Comparison of ENCODE assay signal across 8 cellular contexts in the genomic region with DNA sequence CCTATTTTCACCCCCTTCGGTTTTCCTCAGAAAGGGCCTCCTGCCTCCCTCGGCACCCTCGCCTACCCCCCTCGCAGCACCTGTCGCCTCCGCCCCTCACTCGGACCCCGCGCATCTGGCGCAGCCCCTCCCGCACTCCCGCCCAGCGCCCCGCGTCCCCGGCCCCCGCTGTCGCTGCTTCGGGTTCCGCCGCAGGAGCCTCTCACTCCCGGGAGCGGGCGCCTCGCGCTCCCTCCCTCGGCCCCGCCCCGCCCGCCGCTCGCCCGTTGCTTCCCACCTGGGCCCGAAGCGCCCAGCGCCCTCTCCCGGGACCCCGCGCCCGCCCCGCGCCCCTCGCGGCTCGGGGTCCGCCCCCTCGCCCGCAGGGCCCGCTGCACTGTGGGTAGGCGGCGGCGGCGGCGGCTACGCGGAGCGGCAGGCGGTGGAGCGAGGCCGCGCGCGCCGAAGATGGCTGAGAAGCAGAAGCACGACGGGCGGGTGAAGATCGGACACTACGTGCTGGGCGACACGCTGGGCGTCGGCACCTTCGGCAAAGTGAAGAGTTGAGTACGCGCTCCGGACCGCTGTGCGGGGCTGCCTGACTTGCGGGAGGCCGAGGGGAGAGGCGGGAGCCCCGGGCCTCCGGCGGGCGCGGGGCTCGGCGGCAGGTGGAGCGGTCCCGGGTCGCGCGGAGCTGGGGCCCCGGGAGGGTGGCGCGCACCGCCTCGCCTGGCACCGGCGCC. TPM values are rescaled to one million over a fixed set of nuclear protein-coding genes. Genes with fewer than 3 reads are reported as not detected.
DNase-seq lines count a peak whose midpoint lies in the region; ATAC-seq lines count a peak whose summit lies in the region.

A gene (plus strand): TSS at position 374 of the 722 bp plus-strand sequence. CDS start 74 bp downstream, at position 448.

- H3K36me3 Mint-ChIP-seq in activated T-cell treated with anti-CD3 and anti-CD28 coated beads, Interleukin-2, amount 50 U/mL, for 72 hours (ENCODE audit: insufficient read depth in 2 of 2) = peaks cover 0 to 1% of the 10 kb centered on the region in 2 donors

- DNase-seq in NCI-H2029 (lab: John Stamatoyannopoulos, UW) (peak; percentile 74), NCI-H2029 treated with DMSO at 0.1 percent for 48 hours (lab: John Stamatoyannopoulos, UW) (no peak), HuH-7 (ENCODE audit: low spot score) (peak; percentile 56), glomerular visceral epithelial cell (ENCODE audit: extremely low spot score) (peak; percentile 60), Kasumi-1 (lab: John Stamatoyannopoulos, UW) (no peak)
- peak; percentile 15 to 16 for DNase-seq in activated T-cell treated with anti-CD3 and anti-CD28 coated beads, Interleukin-2, amount 50 U/mL, for 72 hours

- H3K4me3 Mint-ChIP-seq in activated T-cell treated with anti-CD3 and anti-CD28 coated beads, Interleukin-2, amount 50 U/mL, for 72 hours = peak within 1 kb of the TSS; percentile 72 to 73

- peak; percentile 53 to 64 for ATAC-seq in activated T-cell treated with anti-CD3 and anti-CD28 coated beads, Interleukin-2, amount 50 U/mL, for 72 hours (replicated peaks in 1 of 2)
- ATAC-seq in HG03175 (IDR thresholded peaks at IDR 0.05; ENCODE audit: unreplicated experiment) = no peak

- H3K9me3 Mint-ChIP-seq in activated T-cell treated with anti-CD3 and anti-CD28 coated beads, Interleukin-2, amount 50 U/mL, for 72 hours = no peaks in the 10 kb centered on the region

- peaks cover 37% of the 10 kb centered on the region for H3K27me3 Mint-ChIP-seq in activated T-cell treated with anti-CD3 and anti-CD28 coated beads, Interleukin-2, amount 50 U/mL, for 72 hours (ENCODE audit: low read depth)

- H3K27me3 ChIP-seq in neuron (ENCODE audit: insufficient read depth, low read length) = peaks cover 11% of the 10 kb centered on the region

- peak within 1 kb of the TSS; percentile 69 for H3K4me3 ChIP-seq in neuron (ENCODE audit: low read length)

- H2AFZ ChIP-seq in neuron (ENCODE audit: low read depth, low read length) = peak within 1 kb of the TSS; percentile 90

- no peaks in the 10 kb centered on the region for H3K36me3 ChIP-seq in neuron (ENCODE audit: insufficient read depth, low read length)

- H3K9me3 ChIP-seq in neuron (ENCODE audit: low read length) = no peaks in the 10 kb centered on the region

- peaks cover 6% of the 10 kb centered on the region for H3K4me1 Mint-ChIP-seq in activated T-cell treated with anti-CD3 and anti-CD28 coated beads, Interleukin-2, amount 50 U/mL, for 72 hours (ENCODE audit: low read depth)

- no peak within 1 kb of the TSS for H3K27ac Mint-ChIP-seq in activated T-cell treated with anti-CD3 and anti-CD28 coated beads, Interleukin-2, amount 50 U/mL, for 72 hours

- peaks cover 26% of the 10 kb centered on the region for H3K4me1 ChIP-seq in neuron (ENCODE audit: insufficient read depth, low read length)

RNA-seq across cellular contexts. Expression of the gene that starts here (rescaled TPM):
- not detected for total RNA-seq in activated T-cell treated with anti-CD3 and anti-CD28 coated beads, Interleukin-2, amount 50 U/mL, for 72 hours

Comparison
In these comparisons a context has a peak if more than half of its experiments do, and no peak if none do; other contexts are left out.
1. DNase-seq: peak in NCI-H2029 (single experiment), HuH-7 (single experiment) and glomerular visceral epithelial cell (single experiment); none in NCI-H2029 treated with DMSO at 0.1 percent for 48 hours (single experiment) and Kasumi-1 (0 of 2).
2. Peak in DNase-seq and ATAC-seq in activated T-cell treated with anti-CD3 and anti-CD28 coated beads, Interleukin-2, amount 50 U/mL, for 72 hours; RNA of the gene not detected or under 1 TPM.